In the genomic region with DNA sequence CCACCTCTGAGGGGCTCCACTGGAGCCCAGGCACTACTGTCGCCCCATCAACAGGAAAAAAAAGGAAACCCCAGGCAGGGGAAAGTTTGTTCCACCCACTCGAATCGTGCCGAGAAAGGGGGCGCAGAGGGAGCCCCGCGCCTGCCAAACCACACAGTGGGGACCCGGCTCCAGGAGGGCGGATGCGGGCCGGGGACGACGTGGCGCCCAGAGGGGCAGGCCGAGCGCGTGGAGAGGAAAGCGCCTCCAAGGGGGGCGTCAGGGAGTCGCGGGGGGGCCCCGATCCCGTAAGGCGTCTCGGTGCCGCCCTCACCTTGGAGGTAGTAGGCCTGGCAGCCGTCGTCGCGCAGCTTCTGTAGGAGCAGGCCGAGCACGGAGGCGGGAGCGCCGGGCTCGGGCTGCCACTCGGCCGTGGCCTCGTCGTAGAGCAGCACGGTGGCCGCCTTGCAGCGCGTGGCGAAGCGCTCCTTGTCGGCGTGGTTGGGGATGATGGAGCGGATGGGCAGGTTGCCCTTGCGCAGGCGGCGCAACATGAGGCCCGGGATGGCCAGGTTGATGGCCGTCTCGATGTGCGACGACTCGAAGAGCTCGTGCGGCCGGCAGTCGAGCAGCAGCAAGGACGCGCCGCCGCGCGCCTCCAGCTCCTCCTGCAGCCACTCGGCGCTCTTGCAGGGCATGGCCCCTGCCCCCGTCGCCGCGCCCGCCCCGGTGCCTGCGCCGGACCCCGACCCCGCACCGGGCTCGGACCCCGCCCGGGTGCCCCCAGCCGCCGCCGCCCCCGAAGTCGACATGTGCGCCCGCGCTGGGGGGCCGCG, we compare ENCODE assay signal across 1 cellular context.
TF ChIP-seq lines count a peak whose summit lies in the region.

No MANE protein-coding gene starts in this region.

TF ChIP-seq in K562, 482 proteins besides CTCF, POLR2A, EP300 and RAD21 (continued from another document and continues in another):
- TF ChIP-seq, protein P1, sequence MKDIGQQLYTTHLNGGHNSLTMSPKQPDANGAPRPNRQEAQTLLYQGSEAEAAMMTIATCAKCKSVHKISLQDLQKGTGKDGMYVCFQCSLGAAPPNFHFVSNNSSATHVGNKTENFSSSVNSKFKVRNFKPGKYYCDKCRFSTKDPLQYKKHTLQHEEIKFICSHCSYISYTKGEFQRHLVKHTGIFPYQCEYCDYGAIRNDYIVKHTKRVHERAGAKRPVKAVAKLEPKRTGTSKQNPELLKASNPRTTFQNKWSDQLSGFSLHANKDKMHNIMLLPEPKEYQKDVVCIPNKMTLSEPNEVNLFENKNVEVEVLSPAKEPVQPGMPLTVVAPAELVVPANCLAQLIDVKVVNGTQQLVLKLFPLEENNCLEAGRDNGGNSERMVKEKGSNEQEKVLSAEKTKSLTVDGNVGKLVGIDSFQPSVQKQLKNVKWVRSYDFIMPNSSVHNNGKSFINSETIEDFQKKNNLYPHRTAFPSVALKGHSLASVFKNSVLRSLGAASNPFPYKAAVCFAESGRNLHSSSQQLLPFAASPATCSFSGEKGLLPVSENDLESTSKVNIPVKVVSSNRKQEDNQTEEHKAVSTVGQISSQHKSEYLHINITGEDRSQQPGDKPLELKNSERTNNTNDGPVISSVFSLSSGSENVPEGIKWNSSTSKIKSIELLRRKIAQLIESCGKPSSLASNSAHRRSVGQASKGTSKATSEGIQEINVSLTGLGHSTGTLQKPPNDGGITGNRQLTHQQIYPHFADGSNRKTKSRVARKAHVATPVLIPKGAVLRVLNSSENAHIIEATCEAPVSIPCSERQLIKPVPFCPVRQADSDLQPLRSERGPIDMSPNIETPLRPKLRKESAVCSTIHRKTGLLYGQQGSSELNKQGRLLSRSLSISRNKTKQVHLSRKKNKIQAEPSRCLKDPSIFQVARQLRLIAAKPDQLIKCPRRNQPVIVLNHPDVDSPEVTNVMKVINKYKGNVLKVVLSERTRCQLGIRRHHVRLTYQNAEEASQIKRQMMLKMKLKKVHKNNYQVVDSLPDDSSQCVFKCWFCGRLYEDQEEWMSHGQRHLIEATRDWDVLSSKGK (CRISPR knock-in tag; IDR thresholded peaks at IDR 0.05), result no peak
- TF ChIP-seq EZH2 (IDR thresholded peaks at IDR 0.05; ENCODE audit: borderline replicate concordance, low read depth, low read length) (no peak), MTF1 (CRISPR knock-in tag; IDR thresholded peaks at IDR 0.05; ENCODE audit: borderline replicate concordance) (no peak), ZNF695 (CRISPR knock-in tag; IDR thresholded peaks at IDR 0.05) (no peak), NCOA1 (IDR thresholded peaks at IDR 0.05; ENCODE audit: low read depth) (no peak), HMG20A (CRISPR knock-in tag; conservative IDR thresholded peaks at IDR 0.05) (no peak), CHD2 (IDR thresholded peaks at IDR 0.05; ENCODE audit: low read depth, low read length) (no peak), TAF1 (IDR thresholded peaks at IDR 0.05; ENCODE audit: control insufficient read depth, extremely low read depth, insufficient read depth, low read length, severe bottlenecking) (no peak), MEF2A (IDR thresholded peaks at IDR 0.05; ENCODE audit: control insufficient read depth, low read depth, low read length) (no peak), CBFB (CRISPR knock-in tag; IDR thresholded peaks at IDR 0.05) (0 out of 2 replicates have a peak, but pooled peaks have one; percentile 32), MTA3 (IDR thresholded peaks at IDR 0.05; ENCODE audit: borderline replicate concordance) (no peak), ZFP1 (CRISPR knock-in tag; IDR thresholded peaks at IDR 0.05) (no peak), XRCC3 (IDR thresholded peaks at IDR 0.05) (no peak), OTX1 (CRISPR knock-in tag; IDR thresholded peaks at IDR 0.05) (no peak), DDX20 (tag; IDR thresholded peaks at IDR 0.05; ENCODE audit: low read depth) (no peak), ZNF134 (CRISPR knock-in tag; conservative IDR thresholded peaks at IDR 0.05) (no peak), RB1 (IDR thresholded peaks at IDR 0.05; ENCODE audit: low read depth) (peak; percentile 25; the same call in 1 of the 2 replicates), RBFOX2 (IDR thresholded peaks at IDR 0.05; ENCODE audit: low read depth, low read length) (peak; percentile 71), GTF2A2 (tag; IDR thresholded peaks at IDR 0.05) (no peak), RHOXF2B (CRISPR knock-in tag; conservative IDR thresholded peaks at IDR 0.05) (no peak), E2F3 (CRISPR knock-in tag; IDR thresholded peaks at IDR 0.05) (0 out of 2 replicates have a peak, but pooled peaks have one; percentile 47), ERF (CRISPR knock-in tag; IDR thresholded peaks at IDR 0.05) (0 out of 2 replicates have a peak, but pooled peaks have one; percentile 42), SMARCA5 (IDR thresholded peaks at IDR 0.05) (no peak), TBP (optimal IDR thresholded peaks at IDR 0.05; ENCODE audit: low read depth, low read length) (no peak), ATF1 (CRISPR knock-in tag; IDR thresholded peaks at IDR 0.05) (no peak), ATF1 (tag; IDR thresholded peaks at IDR 0.05) (0 out of 2 replicates have a peak, but pooled peaks have one; percentile 12), HMGN3 (IDR thresholded peaks at IDR 0.05; ENCODE audit: borderline replicate concordance, extremely low read depth, insufficient read length, low read depth, low read length) (peak; percentile 7), NR2C1 (IDR thresholded peaks at IDR 0.05) (no peak), NR2C1 (tag; IDR thresholded peaks at IDR 0.05) (no peak), MYC (IDR thresholded peaks at IDR 0.05; ENCODE audit: low read depth, low read length) (no peak; the same call in 1 of the 2 replicates), MYC (CRISPR knock-in tag; IDR thresholded peaks at IDR 0.05; ENCODE audit: borderline replicate concordance, low read depth) (peak; percentile 47; the same call in 1 of the 2 replicates), SMAD4 (CRISPR knock-in tag; conservative IDR thresholded peaks at IDR 0.05) (0 out of 2 replicates have a peak, but pooled peaks have one; percentile 50)
- TF ChIP-seq, protein P2, sequence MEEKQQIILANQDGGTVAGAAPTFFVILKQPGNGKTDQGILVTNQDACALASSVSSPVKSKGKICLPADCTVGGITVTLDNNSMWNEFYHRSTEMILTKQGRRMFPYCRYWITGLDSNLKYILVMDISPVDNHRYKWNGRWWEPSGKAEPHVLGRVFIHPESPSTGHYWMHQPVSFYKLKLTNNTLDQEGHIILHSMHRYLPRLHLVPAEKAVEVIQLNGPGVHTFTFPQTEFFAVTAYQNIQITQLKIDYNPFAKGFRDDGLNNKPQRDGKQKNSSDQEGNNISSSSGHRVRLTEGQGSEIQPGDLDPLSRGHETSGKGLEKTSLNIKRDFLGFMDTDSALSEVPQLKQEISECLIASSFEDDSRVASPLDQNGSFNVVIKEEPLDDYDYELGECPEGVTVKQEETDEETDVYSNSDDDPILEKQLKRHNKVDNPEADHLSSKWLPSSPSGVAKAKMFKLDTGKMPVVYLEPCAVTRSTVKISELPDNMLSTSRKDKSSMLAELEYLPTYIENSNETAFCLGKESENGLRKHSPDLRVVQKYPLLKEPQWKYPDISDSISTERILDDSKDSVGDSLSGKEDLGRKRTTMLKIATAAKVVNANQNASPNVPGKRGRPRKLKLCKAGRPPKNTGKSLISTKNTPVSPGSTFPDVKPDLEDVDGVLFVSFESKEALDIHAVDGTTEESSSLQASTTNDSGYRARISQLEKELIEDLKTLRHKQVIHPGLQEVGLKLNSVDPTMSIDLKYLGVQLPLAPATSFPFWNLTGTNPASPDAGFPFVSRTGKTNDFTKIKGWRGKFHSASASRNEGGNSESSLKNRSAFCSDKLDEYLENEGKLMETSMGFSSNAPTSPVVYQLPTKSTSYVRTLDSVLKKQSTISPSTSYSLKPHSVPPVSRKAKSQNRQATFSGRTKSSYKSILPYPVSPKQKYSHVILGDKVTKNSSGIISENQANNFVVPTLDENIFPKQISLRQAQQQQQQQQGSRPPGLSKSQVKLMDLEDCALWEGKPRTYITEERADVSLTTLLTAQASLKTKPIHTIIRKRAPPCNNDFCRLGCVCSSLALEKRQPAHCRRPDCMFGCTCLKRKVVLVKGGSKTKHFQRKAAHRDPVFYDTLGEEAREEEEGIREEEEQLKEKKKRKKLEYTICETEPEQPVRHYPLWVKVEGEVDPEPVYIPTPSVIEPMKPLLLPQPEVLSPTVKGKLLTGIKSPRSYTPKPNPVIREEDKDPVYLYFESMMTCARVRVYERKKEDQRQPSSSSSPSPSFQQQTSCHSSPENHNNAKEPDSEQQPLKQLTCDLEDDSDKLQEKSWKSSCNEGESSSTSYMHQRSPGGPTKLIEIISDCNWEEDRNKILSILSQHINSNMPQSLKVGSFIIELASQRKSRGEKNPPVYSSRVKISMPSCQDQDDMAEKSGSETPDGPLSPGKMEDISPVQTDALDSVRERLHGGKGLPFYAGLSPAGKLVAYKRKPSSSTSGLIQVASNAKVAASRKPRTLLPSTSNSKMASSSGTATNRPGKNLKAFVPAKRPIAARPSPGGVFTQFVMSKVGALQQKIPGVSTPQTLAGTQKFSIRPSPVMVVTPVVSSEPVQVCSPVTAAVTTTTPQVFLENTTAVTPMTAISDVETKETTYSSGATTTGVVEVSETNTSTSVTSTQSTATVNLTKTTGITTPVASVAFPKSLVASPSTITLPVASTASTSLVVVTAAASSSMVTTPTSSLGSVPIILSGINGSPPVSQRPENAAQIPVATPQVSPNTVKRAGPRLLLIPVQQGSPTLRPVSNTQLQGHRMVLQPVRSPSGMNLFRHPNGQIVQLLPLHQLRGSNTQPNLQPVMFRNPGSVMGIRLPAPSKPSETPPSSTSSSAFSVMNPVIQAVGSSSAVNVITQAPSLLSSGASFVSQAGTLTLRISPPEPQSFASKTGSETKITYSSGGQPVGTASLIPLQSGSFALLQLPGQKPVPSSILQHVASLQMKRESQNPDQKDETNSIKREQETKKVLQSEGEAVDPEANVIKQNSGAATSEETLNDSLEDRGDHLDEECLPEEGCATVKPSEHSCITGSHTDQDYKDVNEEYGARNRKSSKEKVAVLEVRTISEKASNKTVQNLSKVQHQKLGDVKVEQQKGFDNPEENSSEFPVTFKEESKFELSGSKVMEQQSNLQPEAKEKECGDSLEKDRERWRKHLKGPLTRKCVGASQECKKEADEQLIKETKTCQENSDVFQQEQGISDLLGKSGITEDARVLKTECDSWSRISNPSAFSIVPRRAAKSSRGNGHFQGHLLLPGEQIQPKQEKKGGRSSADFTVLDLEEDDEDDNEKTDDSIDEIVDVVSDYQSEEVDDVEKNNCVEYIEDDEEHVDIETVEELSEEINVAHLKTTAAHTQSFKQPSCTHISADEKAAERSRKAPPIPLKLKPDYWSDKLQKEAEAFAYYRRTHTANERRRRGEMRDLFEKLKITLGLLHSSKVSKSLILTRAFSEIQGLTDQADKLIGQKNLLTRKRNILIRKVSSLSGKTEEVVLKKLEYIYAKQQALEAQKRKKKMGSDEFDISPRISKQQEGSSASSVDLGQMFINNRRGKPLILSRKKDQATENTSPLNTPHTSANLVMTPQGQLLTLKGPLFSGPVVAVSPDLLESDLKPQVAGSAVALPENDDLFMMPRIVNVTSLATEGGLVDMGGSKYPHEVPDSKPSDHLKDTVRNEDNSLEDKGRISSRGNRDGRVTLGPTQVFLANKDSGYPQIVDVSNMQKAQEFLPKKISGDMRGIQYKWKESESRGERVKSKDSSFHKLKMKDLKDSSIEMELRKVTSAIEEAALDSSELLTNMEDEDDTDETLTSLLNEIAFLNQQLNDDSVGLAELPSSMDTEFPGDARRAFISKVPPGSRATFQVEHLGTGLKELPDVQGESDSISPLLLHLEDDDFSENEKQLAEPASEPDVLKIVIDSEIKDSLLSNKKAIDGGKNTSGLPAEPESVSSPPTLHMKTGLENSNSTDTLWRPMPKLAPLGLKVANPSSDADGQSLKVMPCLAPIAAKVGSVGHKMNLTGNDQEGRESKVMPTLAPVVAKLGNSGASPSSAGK (IDR thresholded peaks at IDR 0.05), result peak; percentile 96
- TF ChIP-seq, protein P3, sequence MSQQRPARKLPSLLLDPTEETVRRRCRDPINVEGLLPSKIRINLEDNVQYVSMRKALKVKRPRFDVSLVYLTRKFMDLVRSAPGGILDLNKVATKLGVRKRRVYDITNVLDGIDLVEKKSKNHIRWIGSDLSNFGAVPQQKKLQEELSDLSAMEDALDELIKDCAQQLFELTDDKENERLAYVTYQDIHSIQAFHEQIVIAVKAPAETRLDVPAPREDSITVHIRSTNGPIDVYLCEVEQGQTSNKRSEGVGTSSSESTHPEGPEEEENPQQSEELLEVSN (IDR thresholded peaks at IDR 0.05; ENCODE audit: borderline replicate concordance in 1 of 2, extremely low read depth in 1 of 2, insufficient read depth in 1 of 2, insufficient read length in 1 of 2, low read depth in 1 of 2, low read length in 1 of 2, poor library complexity in 1 of 2, severe bottlenecking in 1 of 2), result peak; percentile 83 to 84
- TF ChIP-seq, protein P4, sequence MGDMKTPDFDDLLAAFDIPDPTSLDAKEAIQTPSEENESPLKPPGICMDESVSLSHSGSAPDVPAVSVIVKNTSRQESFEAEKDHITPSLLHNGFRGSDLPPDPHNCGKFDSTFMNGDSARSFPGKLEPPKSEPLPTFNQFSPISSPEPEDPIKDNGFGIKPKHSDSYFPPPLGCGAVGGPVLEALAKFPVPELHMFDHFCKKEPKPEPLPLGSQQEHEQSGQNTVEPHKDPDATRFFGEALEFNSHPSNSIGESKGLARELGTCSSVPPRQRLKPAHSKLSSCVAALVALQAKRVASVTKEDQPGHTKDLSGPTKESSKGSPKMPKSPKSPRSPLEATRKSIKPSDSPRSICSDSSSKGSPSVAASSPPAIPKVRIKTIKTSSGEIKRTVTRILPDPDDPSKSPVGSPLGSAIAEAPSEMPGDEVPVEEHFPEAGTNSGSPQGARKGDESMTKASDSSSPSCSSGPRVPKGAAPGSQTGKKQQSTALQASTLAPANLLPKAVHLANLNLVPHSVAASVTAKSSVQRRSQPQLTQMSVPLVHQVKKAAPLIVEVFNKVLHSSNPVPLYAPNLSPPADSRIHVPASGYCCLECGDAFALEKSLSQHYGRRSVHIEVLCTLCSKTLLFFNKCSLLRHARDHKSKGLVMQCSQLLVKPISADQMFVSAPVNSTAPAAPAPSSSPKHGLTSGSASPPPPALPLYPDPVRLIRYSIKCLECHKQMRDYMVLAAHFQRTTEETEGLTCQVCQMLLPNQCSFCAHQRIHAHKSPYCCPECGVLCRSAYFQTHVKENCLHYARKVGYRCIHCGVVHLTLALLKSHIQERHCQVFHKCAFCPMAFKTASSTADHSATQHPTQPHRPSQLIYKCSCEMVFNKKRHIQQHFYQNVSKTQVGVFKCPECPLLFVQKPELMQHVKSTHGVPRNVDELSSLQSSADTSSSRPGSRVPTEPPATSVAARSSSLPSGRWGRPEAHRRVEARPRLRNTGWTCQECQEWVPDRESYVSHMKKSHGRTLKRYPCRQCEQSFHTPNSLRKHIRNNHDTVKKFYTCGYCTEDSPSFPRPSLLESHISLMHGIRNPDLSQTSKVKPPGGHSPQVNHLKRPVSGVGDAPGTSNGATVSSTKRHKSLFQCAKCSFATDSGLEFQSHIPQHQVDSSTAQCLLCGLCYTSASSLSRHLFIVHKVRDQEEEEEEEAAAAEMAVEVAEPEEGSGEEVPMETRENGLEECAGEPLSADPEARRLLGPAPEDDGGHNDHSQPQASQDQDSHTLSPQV (IDR thresholded peaks at IDR 0.05), result peak; percentile 70
